ENCODE assay signal across 8 cellular contexts in the genomic region with DNA sequence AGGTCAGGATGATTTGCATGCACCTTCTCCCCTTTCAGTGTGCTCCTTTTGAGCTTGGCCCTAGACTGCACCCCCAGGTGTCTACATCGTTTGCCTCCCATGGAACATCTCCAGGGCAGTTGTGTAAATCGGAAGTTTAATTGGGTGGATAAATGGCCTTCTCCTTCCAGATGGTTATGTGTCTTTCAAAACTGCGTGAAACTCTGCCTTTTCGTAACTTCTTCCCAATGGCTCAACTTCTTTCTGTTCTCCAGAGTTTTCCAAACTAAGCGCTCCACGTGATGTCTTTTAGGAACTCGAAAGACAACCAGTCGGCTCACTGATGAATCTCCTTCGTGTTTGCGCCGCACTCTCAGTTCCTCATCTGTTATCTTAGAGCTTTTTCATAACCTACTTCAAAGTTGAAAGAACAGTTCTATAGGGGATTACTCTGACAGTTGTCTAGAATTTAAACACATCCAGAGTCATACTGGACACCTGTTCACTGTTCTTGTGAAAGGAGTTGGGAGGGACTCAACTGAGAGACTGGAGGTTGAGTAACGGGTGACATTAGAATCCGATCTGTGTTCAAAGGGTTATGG. TPM values are rescaled to one million over a fixed set of nuclear protein-coding genes. Genes with fewer than 3 reads are reported as not detected.
DNase-seq lines count a peak whose midpoint lies in the region; ATAC-seq and TF ChIP-seq lines count a peak whose summit lies in the region.

No MANE protein-coding gene starts in this region.

- peaks cover 0 to 5% (median 0%) of the 10 kb centered on the region in 3 donors for H3K36me3 Mint-ChIP-seq in CD8-positive, alpha-beta memory T cell
- H3K36me3 Mint-ChIP-seq in activated T-cell treated with anti-CD3 and anti-CD28 coated beads, Interleukin-2, amount 50 U/mL, for 24 hours (ENCODE audit: low read depth): no peaks in the 10 kb centered on the region

- H3K4ac ChIP-seq in mesendoderm (ENCODE audit: low read depth, low read length): no peak overlapping the region

- peak overlapping the region in 2 of 7 donors; percentile 9 to 24 for H3K4me3 Mint-ChIP-seq in CD8-positive, alpha-beta memory T cell
- H3K4me3 Mint-ChIP-seq in activated T-cell treated with anti-CD3 and anti-CD28 coated beads, Interleukin-2, amount 50 U/mL, for 24 hours: no peak overlapping the region

- H3K18ac ChIP-seq in mesendoderm (ENCODE audit: low read length): no peak overlapping the region

- H3K56ac ChIP-seq in mesendoderm (ENCODE audit: low read length): peak overlapping the region; percentile 91

- no peak overlapping the region for H4K5ac ChIP-seq in mesendoderm (ENCODE audit: low read length)

- no CpG with 5 or more reads among the region's 13 CpGs for WGBS in mesendoderm (ENCODE audit: extremely low coverage, insufficient coverage, low lambda C conversion rate)
- WGBS in urinary bladder: 50% methylated on average over 13 of the region's 13 CpGs

- no peak overlapping the region for H4K8ac ChIP-seq in mesendoderm (ENCODE audit: low read depth, low read length)

- H3K27ac Mint-ChIP-seq in CD8-positive, alpha-beta memory T cell: peak overlapping the region in 1 of 8 donors; percentile 20
- H3K27ac Mint-ChIP-seq in activated T-cell treated with anti-CD3 and anti-CD28 coated beads, Interleukin-2, amount 50 U/mL, for 24 hours: no peak overlapping the region

- H3K27me3 ChIP-seq in left ventricle myocardium inferior (ENCODE audit: low read depth) (peaks cover 68% of the 10 kb centered on the region), adipocyte (replicated peaks; ENCODE audit: control insufficient read depth, insufficient read depth, low read length) (peaks cover 12% of the 10 kb centered on the region), mesendoderm (ENCODE audit: insufficient read depth, low read length, poor library complexity) (no peaks in the 10 kb centered on the region)
- H3K27me3 ChIP-seq in CD8-positive, alpha-beta memory T cell (ENCODE audit: insufficient read depth, low read length, poor library complexity, severe bottlenecking): no peaks in the 10 kb centered on the region

- no peak overlapping the region for H2BK5ac ChIP-seq in mesendoderm (ENCODE audit: low read length)

- peaks cover 0 to 9% (median 5%) of the 10 kb centered on the region in 5 donors for H3K9me3 Mint-ChIP-seq in CD8-positive, alpha-beta memory T cell
- no peaks in the 10 kb centered on the region for H3K9me3 Mint-ChIP-seq in activated T-cell treated with anti-CD3 and anti-CD28 coated beads, Interleukin-2, amount 50 U/mL, for 24 hours

- no peak for DNase-seq in left ventricle myocardium inferior
- DNase-seq in Right ventricle myocardium inferior (ENCODE audit: missing footprints): no peak
- no peak for DNase-seq in adipocyte (ENCODE audit: low read depth)
- no peak for DNase-seq in mesendoderm
- DNase-seq in CD8-positive, alpha-beta memory T cell: no peak
- DNase-seq in activated T-cell treated with anti-CD3 and anti-CD28 coated beads, Interleukin-2, amount 50 U/mL, for 24 hours: no peak

- H3K27ac ChIP-seq in left ventricle myocardium inferior (replicated peaks) (no peak overlapping the region), mesendoderm (ENCODE audit: low read depth, low read length) (no peak overlapping the region), urinary bladder (ENCODE audit: low read depth) (no peak overlapping the region)
- H3K27ac ChIP-seq in CD8-positive, alpha-beta memory T cell (ENCODE audit: low read depth, low read length): no peak overlapping the region

- H3K9me3 ChIP-seq in left ventricle myocardium inferior (replicated peaks) (no peaks in the 10 kb centered on the region), adipocyte (ENCODE audit: control insufficient read depth, low read length) (no peaks in the 10 kb centered on the region)
- H3K9me3 ChIP-seq in CD8-positive, alpha-beta memory T cell (ENCODE audit: low read length): no peaks in the 10 kb centered on the region

- CTCF ChIA-PET in CD8-positive, alpha-beta memory T cell (lab: Charles Lee): no interaction called here

- no peak for ATAC-seq in Right ventricle myocardium inferior
- no peak for ATAC-seq in HG02571 (IDR thresholded peaks at IDR 0.05; ENCODE audit: unreplicated experiment)

- H2BK120ac ChIP-seq in mesendoderm (ENCODE audit: low read depth, low read length): no peak overlapping the region

- peaks cover 24% of the 10 kb centered on the region for H3K79me2 ChIP-seq in mesendoderm (ENCODE audit: control insufficient read depth, insufficient read depth, low read length)

- no peaks in the 10 kb centered on the region for H3K79me1 ChIP-seq in mesendoderm (ENCODE audit: low read length)

- no peak overlapping the region for H2AK5ac ChIP-seq in mesendoderm (ENCODE audit: low read length)

- POLR2A ChIA-PET in CD8-positive, alpha-beta memory T cell (lab: Charles Lee): no interaction called here

- H3K23ac ChIP-seq in mesendoderm (ENCODE audit: low read length): no peak overlapping the region

- H3K9ac ChIP-seq in adipocyte (ENCODE audit: low read length) (no peak overlapping the region), mesendoderm (ENCODE audit: low read length) (peak overlapping the region; percentile 60)

- peak overlapping the region; percentile 63 for H3K4me2 ChIP-seq in mesendoderm (ENCODE audit: low read length)

- intact Hi-C loops in left ventricle myocardium inferior (cut with micrococcal nuclease): no loop called here
- intact Hi-C loops in Right ventricle myocardium inferior (cut with DNase I): no loop called here

- H3K4me3 ChIP-seq in left ventricle myocardium inferior (peak overlapping the region; percentile 72), adipocyte (ENCODE audit: low read length) (peak overlapping the region; percentile 81), mesendoderm (ENCODE audit: low read length) (peak overlapping the region; percentile 54), urinary bladder (ENCODE audit: low read depth, low read length) (peak overlapping the region; percentile 73)
- H3K4me3 ChIP-seq in CD8-positive, alpha-beta memory T cell (ENCODE audit: low read length): no peak overlapping the region

- no peak for TF ChIP-seq CTCF in left ventricle myocardium inferior (IDR thresholded peaks at IDR 0.05; ENCODE audit: borderline replicate concordance)

- H3K36me3 ChIP-seq in left ventricle myocardium inferior (no peaks in the 10 kb centered on the region), adipocyte (ENCODE audit: control insufficient read depth, insufficient read depth, low read length, severe bottlenecking) (no peaks in the 10 kb centered on the region), mesendoderm (ENCODE audit: control insufficient read depth, insufficient read depth, low read length) (no peaks in the 10 kb centered on the region), urinary bladder (ENCODE audit: insufficient read depth) (no peaks in the 10 kb centered on the region)
- no peaks in the 10 kb centered on the region for H3K36me3 ChIP-seq in CD8-positive, alpha-beta memory T cell (ENCODE audit: insufficient read depth, low read length)

- peaks cover 24% of the 10 kb centered on the region for H3K4me1 ChIP-seq in left ventricle myocardium inferior
- H3K4me1 ChIP-seq in adipocyte (ENCODE audit: control insufficient read depth, insufficient read depth, low read length): peaks cover 9% of the 10 kb centered on the region
- peaks cover 6% of the 10 kb centered on the region for H3K4me1 ChIP-seq in mesendoderm (ENCODE audit: control insufficient read depth, low read depth, low read length)
- no peaks in the 10 kb centered on the region for H3K4me1 ChIP-seq in urinary bladder (ENCODE audit: insufficient read depth)
- H3K4me1 ChIP-seq in CD8-positive, alpha-beta memory T cell (ENCODE audit: insufficient read depth, low read length): no peaks in the 10 kb centered on the region

- no peak overlapping the region for H2BK15ac ChIP-seq in mesendoderm (replicated peaks; ENCODE audit: low read depth)

- peaks cover 2 to 12% (median 6%) of the 10 kb centered on the region in 3 donors for H3K4me1 Mint-ChIP-seq in CD8-positive, alpha-beta memory T cell
- peaks cover 9% of the 10 kb centered on the region for H3K4me1 Mint-ChIP-seq in activated T-cell treated with anti-CD3 and anti-CD28 coated beads, Interleukin-2, amount 50 U/mL, for 24 hours (ENCODE audit: low read depth)

- peaks cover 29 to 40% of the 10 kb centered on the region in 2 donors for H3K27me3 Mint-ChIP-seq in CD8-positive, alpha-beta memory T cell
- peaks cover 49% of the 10 kb centered on the region for H3K27me3 Mint-ChIP-seq in activated T-cell treated with anti-CD3 and anti-CD28 coated beads, Interleukin-2, amount 50 U/mL, for 24 hours

RNA-seq across cellular contexts. Expression of gene ADAMTS19, which starts 1.8 kb away (rescaled TPM):
- total RNA-seq in left ventricle myocardium inferior: 0.38 TPM
- total RNA-seq in Right ventricle myocardium inferior: 0.95 TPM
- polyA plus RNA-seq in mesendoderm (2013, experiment 1 of 2): 16.6 TPM
- polyA plus RNA-seq in mesendoderm (2013, experiment 2 of 2): 16.4 TPM
- 107 TPM for total RNA-seq in urinary bladder
- polyA plus RNA-seq in urinary bladder: 1.7 TPM
- total RNA-seq in CD8-positive, alpha-beta memory T cell: not detected
- not detected for polyA plus RNA-seq in CD8-positive, alpha-beta memory T cell

Comparison
In these comparisons a context has a peak if more than half of its experiments do, and no peak if none do; other contexts are left out.
1. RNA of gene ADAMTS19, which starts 1.8 kb away (total RNA-seq): 107 TPM in urinary bladder (single experiment); 0.95 TPM in Right ventricle myocardium inferior (single experiment), 0.38 TPM in left ventricle myocardium inferior (single experiment) and not detected in CD8-positive, alpha-beta memory T cell; every median in the first group is over 10 times any median in the second.